In the genomic region with DNA sequence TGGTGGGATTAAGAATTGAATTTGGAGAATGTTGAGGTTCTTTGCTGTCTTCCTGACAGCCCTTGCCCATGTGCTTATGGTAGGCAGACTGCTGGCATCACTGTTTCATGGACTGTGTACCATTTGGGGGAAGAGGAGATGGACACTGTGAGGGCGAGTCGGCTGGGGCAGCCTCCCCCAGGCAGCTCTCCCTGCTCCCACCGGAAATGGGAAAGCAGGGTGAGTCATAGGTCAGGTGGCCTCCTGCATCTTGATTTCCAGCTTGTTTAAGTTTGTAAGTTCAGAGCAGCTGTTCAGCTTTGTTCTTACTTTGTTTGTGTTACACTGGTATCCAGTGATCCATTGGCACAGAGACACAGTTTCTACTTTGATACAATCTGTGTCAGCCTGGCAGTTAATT, we compare ENCODE assay signal across 10 cellular contexts.
DNase-seq lines count a peak whose midpoint lies in the region; ATAC-seq, FAIRE-seq and TF ChIP-seq lines count a peak whose summit lies in the region.
"Had no signal": no experiment of that assay in that cellular context is flagged by ENCODE, and none has a peak within 500 bp of the region (broad histone marks: within the 10 kb centered on the region; RNA-seq: fewer than 3 reads in every experiment).

No MANE protein-coding gene starts in this region.

- DNase-seq in DMS 273 (lab: John Stamatoyannopoulos, UW; ENCODE audit: unreplicated experiment) (peak; percentile 95), NCI-H1694 (lab: John Stamatoyannopoulos, UW) (peak; percentile 31), bronchial epithelial cell (ENCODE audit: low read depth) (peak; percentile 53), mesendoderm (peak; percentile 55), posterior cingulate gyrus (no peak), NCI-H1436 treated with DMSO at 0.1 percent for 48 hours (lab: John Stamatoyannopoulos, UW) (no peak), NCI-H2107 treated with DMSO at 0.1 percent for 48 hours (lab: John Stamatoyannopoulos, UW; ENCODE audit: unreplicated experiment) (no peak)
- DNase-seq: right lobe of liver had no signal

- H2BK15ac ChIP-seq in mesendoderm (replicated peaks; ENCODE audit: low read depth): no peak overlapping the region

- no peak overlapping the region for H4K5ac ChIP-seq in mesendoderm (ENCODE audit: low read length)

- H3K36me3 ChIP-seq in bronchial epithelial cell (ENCODE audit: control insufficient read depth, insufficient read depth, low read length) (no peaks in the 10 kb centered on the region), mesendoderm (ENCODE audit: control insufficient read depth, insufficient read depth, low read length) (no peaks in the 10 kb centered on the region)
- H3K36me3 ChIP-seq: right lobe of liver had no signal

- H3K4me2 ChIP-seq in mesendoderm (ENCODE audit: low read length): no peak overlapping the region

- H3K27me3 ChIP-seq in bronchial epithelial cell (ENCODE audit: control insufficient read depth, insufficient read depth, low read length) (no peaks in the 10 kb centered on the region), mesendoderm (ENCODE audit: insufficient read depth, low read length, poor library complexity) (no peaks in the 10 kb centered on the region)
- H3K27me3 ChIP-seq: right lobe of liver had no signal

- WGBS in mesendoderm (ENCODE audit: extremely low coverage, insufficient coverage, low lambda C conversion rate): no CpG with 5 or more reads among the region's 3 CpGs

- no peak overlapping the region for H3K56ac ChIP-seq in mesendoderm (ENCODE audit: low read length)

- H3K18ac ChIP-seq in mesendoderm (ENCODE audit: low read length): no peak overlapping the region

- no peak overlapping the region for H3K9ac ChIP-seq in mesendoderm (ENCODE audit: low read length)

- no peaks in the 10 kb centered on the region for H3K79me2 ChIP-seq in mesendoderm (ENCODE audit: control insufficient read depth, insufficient read depth, low read length)

- no peak overlapping the region for H3K4ac ChIP-seq in mesendoderm (ENCODE audit: low read depth, low read length)

- H2AK5ac ChIP-seq in mesendoderm (ENCODE audit: low read length): no peak overlapping the region

- no peak overlapping the region for H2BK5ac ChIP-seq in mesendoderm (ENCODE audit: low read length)

- intact Hi-C loops in posterior cingulate gyrus (cut with DNase I): no loop called here

- no peak for ATAC-seq in HG03439 (IDR thresholded peaks at IDR 0.05; ENCODE audit: unreplicated experiment)
- ATAC-seq: activated CD4-positive, CD25-positive, alpha-beta regulatory T cell treated with anti-CD3 and anti-CD28 coated beads, Interleukin-2, amount 50 U/mL, for 24 hours had no signal

- H3K4me3 ChIP-seq in bronchial epithelial cell (ENCODE audit: low read depth, low read length) (no peak overlapping the region), mesendoderm (ENCODE audit: low read length) (no peak overlapping the region)
- H3K4me3 ChIP-seq: right lobe of liver had no signal

- H3K23ac ChIP-seq in mesendoderm (ENCODE audit: low read length): no peak overlapping the region

- H4K8ac ChIP-seq in mesendoderm (ENCODE audit: low read depth, low read length): no peak overlapping the region

- no peaks in the 10 kb centered on the region for H3K4me1 ChIP-seq in mesendoderm (ENCODE audit: control insufficient read depth, low read depth, low read length)
- H3K4me1 ChIP-seq: right lobe of liver had no signal

- no peak overlapping the region for H3K27ac ChIP-seq in mesendoderm (ENCODE audit: low read depth, low read length)
- H3K27ac ChIP-seq: right lobe of liver had no signal

- H3K79me1 ChIP-seq in mesendoderm (ENCODE audit: low read length): no peaks in the 10 kb centered on the region

- no peak overlapping the region for H2BK120ac ChIP-seq in mesendoderm (ENCODE audit: low read depth, low read length)

- no peak for FAIRE-seq in bronchial epithelial cell (lab: Jason Lieb, UNC)

- no peak for TF ChIP-seq CTCF in bronchial epithelial cell (IDR thresholded peaks at IDR 0.05; ENCODE audit: insufficient read depth, low read length, severe bottlenecking)

Comparison
In these comparisons a context has a peak if more than half of its experiments do, and no peak if none do; other contexts are left out.
1. DNase-seq: peak in DMS 273 (single experiment), NCI-H1694 (single experiment), bronchial epithelial cell (single experiment) and mesendoderm (single experiment); none in posterior cingulate gyrus (0 of 10), NCI-H1436 treated with DMSO at 0.1 percent for 48 hours (single experiment) and NCI-H2107 treated with DMSO at 0.1 percent for 48 hours (single experiment).